7 cellular contexts compared by ENCODE assay signal in the genomic region with DNA sequence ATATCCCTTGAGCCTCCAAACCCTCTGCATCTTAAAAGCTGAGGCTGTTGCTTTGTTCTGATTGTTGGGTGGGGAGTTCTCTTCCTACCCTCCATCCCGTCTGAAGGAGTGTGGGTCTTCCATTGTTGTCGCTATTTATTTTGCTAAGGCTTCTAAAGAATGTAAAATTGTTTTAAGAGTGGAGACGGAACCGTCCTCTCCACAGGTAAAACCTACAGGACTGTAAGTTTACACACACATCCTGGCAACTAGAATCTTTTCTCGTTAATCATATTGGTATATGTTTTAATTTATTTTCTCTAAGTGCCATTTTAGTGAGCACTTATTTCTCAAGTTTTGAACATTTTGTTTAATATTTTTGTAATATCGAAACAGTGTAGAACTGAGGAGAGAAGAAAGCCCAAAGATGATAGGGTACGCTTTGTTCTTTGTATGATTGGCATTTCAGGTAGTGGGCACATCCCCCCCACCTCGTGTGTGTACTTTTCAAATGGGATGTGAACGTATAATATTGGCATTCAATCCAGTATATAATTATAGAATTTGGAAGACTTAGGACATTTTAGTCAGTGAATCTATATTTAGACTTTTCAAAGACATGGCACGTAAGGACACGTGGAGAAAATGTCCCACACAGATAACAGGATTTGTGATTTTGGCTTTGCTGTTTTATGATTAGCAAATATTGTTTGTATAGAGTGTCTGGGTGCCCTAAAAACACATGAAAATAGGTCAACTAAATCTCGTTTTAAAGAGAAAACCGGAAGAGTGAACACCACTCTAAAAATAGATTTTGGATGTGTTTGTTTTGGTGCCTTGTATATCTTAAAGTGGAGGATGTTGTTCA. TPM values are rescaled to one million over a fixed set of nuclear protein-coding genes. Genes with fewer than 3 reads are reported as not detected.
DNase-seq lines count a peak whose midpoint lies in the region; ATAC-seq and TF ChIP-seq lines count a peak whose summit lies in the region.

No MANE protein-coding gene starts in this region.

- ATAC-seq in GM19455 (IDR thresholded peaks at IDR 0.05; ENCODE audit: unreplicated experiment): peak; percentile 0

- 4% methylated on average over 13 of the region's 13 CpGs for WGBS in urinary bladder

- no peaks in the 10 kb centered on the region for H3K4me1 ChIP-seq in urinary bladder (ENCODE audit: insufficient read depth)

- DNase-seq in LNCaP clone FGC (ENCODE audit: low read depth) (no peak), medulla oblongata (ENCODE audit: extremely low spot score) (peak; percentile 28), GM13977 (ENCODE audit: low spot score) (no peak), HuH-7 (ENCODE audit: low spot score) (no peak)

- peak overlapping the region; percentile 97 to 99 (median 97) for H3K4me3 Mint-ChIP-seq in brain

- H3K36me3 ChIP-seq in urinary bladder (ENCODE audit: insufficient read depth): no peaks in the 10 kb centered on the region

- peak overlapping the region; percentile 99 to 100 (median 100) for H3K27ac Mint-ChIP-seq in brain

- H3K9me3 Mint-ChIP-seq in brain: peaks cover 0 to 4% (median 0%) of the 10 kb centered on the region in 5 experiments

- H3K4me1 Mint-ChIP-seq in brain: peaks cover 54% of the 10 kb centered on the region

- H3K4me3 ChIP-seq in LNCaP clone FGC (ENCODE audit: low read depth, low read length) (peak overlapping the region; percentile 86), urinary bladder (ENCODE audit: low read depth, low read length) (peak overlapping the region; percentile 90)

- H3K27me3 Mint-ChIP-seq in brain: peaks cover 16% of the 10 kb centered on the region

- TF ChIP-seq CTCF in LNCaP clone FGC (IDR thresholded peaks at IDR 0.05; ENCODE audit: control insufficient read depth, extremely low read depth, insufficient read depth): no peak
- TF ChIP-seq CTCF in brain (conservative IDR thresholded peaks at IDR 0.05): no peak
- no peak for TF ChIP-seq CTCF in GM13977 (IDR thresholded peaks at IDR 0.05; ENCODE audit: extremely low read depth, insufficient read depth, missing control alignments)

- in situ Hi-C loops in GM13977 (cut with MboI; ENCODE audit: low pct_unique_long_range_greater_than_20kb, low sequenced_read_pairs, unreplicated experiment): no loop called here

- H3K27ac ChIP-seq in urinary bladder (ENCODE audit: low read depth): peak overlapping the region; percentile 100

- peaks cover 23% of the 10 kb centered on the region for H3K36me3 Mint-ChIP-seq in brain

RNA-seq across cellular contexts. Expression of a gene that starts 1.3 kb away (rescaled TPM):
- polyA plus RNA-seq in brain (ENCODE audit: insufficient read depth, low read depth, low replicate concordance): 43.3 TPM
- 70.1 TPM for total RNA-seq in urinary bladder
- 45.8 TPM for polyA plus RNA-seq in urinary bladder
